ENCODE assay signal across 21 cellular contexts in genomic region chr20:64116541-64117423, GRCh38. TPM values are rescaled to one million over a fixed set of nuclear protein-coding genes. Genes with fewer than 3 reads are reported as not detected.
A peak's percentile ranks its signal among the peaks of the same experiment; 100 is the strongest.
DNase-seq lines count a peak whose midpoint lies in the region; ATAC-seq and TF ChIP-seq lines count a peak whose summit lies in the region.
"Had no signal": no experiment of that assay in that cellular context is flagged by ENCODE, and none has a peak within 500 bp of the region (broad histone marks: within the 10 kb centered on the region; RNA-seq: fewer than 3 reads in every experiment).

No MANE protein-coding gene starts in this region.

- H3K27ac ChIP-seq in left lung = no peak overlapping the region
- no peak overlapping the region for H3K27ac ChIP-seq in stomach
- H3K27ac ChIP-seq: tibial nerve had no signal

- intact Hi-C loops in left lung (cut with DNase I) = no loop called here
- intact Hi-C loops in stomach (cut with DNase I; ENCODE audit: low total_unique reads) = no loop called here

- WGBS in stomach, 5 donors = 68 to 79% (median 72%) methylated on average over 15 to 17 of the region's 17 CpGs

- no peak for ATAC-seq in activated CD8-positive, alpha-beta memory T cell treated with anti-CD3 and anti-CD28 coated beads, Interleukin-2, amount 10 ng/mL, durations not matched to agents 7 days and 5 days
- ATAC-seq in left lung (no peak), HG03565 (IDR thresholded peaks at IDR 0.05; ENCODE audit: unreplicated experiment) (no peak)
- ATAC-seq: stimulated activated naive B cell treated with anti-CD40 and anti-IgM and Interleukin-4, amounts not matched to agents 10 μg/mL and 1 μg/mL and 100 μg/mL, for 72 hours had no signal

- peaks cover 0 to 11% of the 10 kb centered on the region in 2 donors for H3K4me1 ChIP-seq in left lung
- H3K4me1 ChIP-seq in stomach = peaks cover 0 to 12% (median 10%) of the 10 kb centered on the region in 4 donors

- H3K27me3 Mint-ChIP-seq in activated naive CD4-positive, alpha-beta T cell treated with anti-CD3 and anti-CD28 coated beads, Interleukin-2, amount 10 ng/mL, durations not matched to agents 7 days and 5 days = peaks cover 33% of the 10 kb centered on the region
- H3K27me3 Mint-ChIP-seq in activated CD8-positive, alpha-beta memory T cell treated with anti-CD3 and anti-CD28 coated beads, Interleukin-2, amount 10 ng/mL, durations not matched to agents 7 days and 5 days = peaks cover 9% of the 10 kb centered on the region

- no peaks in the 10 kb centered on the region for H3K9me3 Mint-ChIP-seq in activated naive CD4-positive, alpha-beta T cell treated with anti-CD3 and anti-CD28 coated beads, Interleukin-2, amount 10 ng/mL, durations not matched to agents 7 days and 5 days
- no peaks in the 10 kb centered on the region for H3K9me3 Mint-ChIP-seq in activated CD8-positive, alpha-beta memory T cell treated with anti-CD3 and anti-CD28 coated beads, Interleukin-2, amount 10 ng/mL, durations not matched to agents 7 days and 5 days (ENCODE audit: low read depth)
- H3K9me3 Mint-ChIP-seq: activated CD4-positive, alpha-beta memory T cell treated with anti-CD3 and anti-CD28 coated beads for 36 hours; CD14-positive monocyte; stimulated activated naive B cell treated with anti-CD40 and anti-IgM and Interleukin-4, amounts not matched to agents 10 μg/mL and 1 μg/mL and 100 μg/mL, for 72 hours had no signal

- H3K4me1 Mint-ChIP-seq in activated naive CD4-positive, alpha-beta T cell treated with anti-CD3 and anti-CD28 coated beads, Interleukin-2, amount 10 ng/mL, durations not matched to agents 7 days and 5 days = peaks cover 9% of the 10 kb centered on the region
- peaks cover 10% of the 10 kb centered on the region for H3K4me1 Mint-ChIP-seq in activated CD8-positive, alpha-beta memory T cell treated with anti-CD3 and anti-CD28 coated beads, Interleukin-2, amount 10 ng/mL, durations not matched to agents 7 days and 5 days

- H3K27me3 ChIP-seq in left lung (peaks cover 0 to 11% of the 10 kb centered on the region in 2 donors), stomach (peaks cover 0 to 22% (median 11%) of the 10 kb centered on the region in 3 donors)

- no peaks in the 10 kb centered on the region for H3K36me3 ChIP-seq in left lung
- H3K36me3 ChIP-seq in stomach = no peaks in the 10 kb centered on the region
- H3K36me3 ChIP-seq: tibial nerve had no signal

- CTCF ChIA-PET in activated naive CD4-positive, alpha-beta T cell treated with anti-CD3 and anti-CD28 coated beads, Interleukin-2, amount 10 ng/mL, durations not matched to agents 7 days and 5 days (lab: Charles Lee) = interaction anchor here (0.8 to 7.4 kb wide), 2 partner anchors 34 to 59 kb away, joined by 3 to 75 read pairs; partner anchors contain the start of gene LKAAEAR1
- CTCF ChIA-PET in activated CD8-positive, alpha-beta memory T cell treated with anti-CD3 and anti-CD28 coated beads, Interleukin-2, amount 10 ng/mL, durations not matched to agents 7 days and 5 days (lab: Charles Lee) = interaction anchor here (1.3 to 1.4 kb wide), 2 partner anchors 33 to 36 kb away, joined by 3 to 4 read pairs; partner anchors contain the start of gene LKAAEAR1

- no peaks in the 10 kb centered on the region for H3K36me3 Mint-ChIP-seq in activated naive CD4-positive, alpha-beta T cell treated with anti-CD3 and anti-CD28 coated beads, Interleukin-2, amount 10 ng/mL, durations not matched to agents 7 days and 5 days
- H3K36me3 Mint-ChIP-seq in activated CD8-positive, alpha-beta memory T cell treated with anti-CD3 and anti-CD28 coated beads, Interleukin-2, amount 10 ng/mL, durations not matched to agents 7 days and 5 days = no peaks in the 10 kb centered on the region
- H3K36me3 Mint-ChIP-seq: activated CD4-positive, alpha-beta memory T cell treated with anti-CD3 and anti-CD28 coated beads for 36 hours; CD14-positive monocyte; stimulated activated naive B cell treated with anti-CD40 and anti-IgM and Interleukin-4, amounts not matched to agents 10 μg/mL and 1 μg/mL and 100 μg/mL, for 72 hours had no signal

- H3K4me3 Mint-ChIP-seq in activated naive CD4-positive, alpha-beta T cell treated with anti-CD3 and anti-CD28 coated beads, Interleukin-2, amount 10 ng/mL, durations not matched to agents 7 days and 5 days = no peak overlapping the region
- no peak overlapping the region for H3K4me3 Mint-ChIP-seq in activated CD8-positive, alpha-beta memory T cell treated with anti-CD3 and anti-CD28 coated beads, Interleukin-2, amount 10 ng/mL, durations not matched to agents 7 days and 5 days
- H3K4me3 Mint-ChIP-seq: activated CD4-positive, alpha-beta memory T cell treated with anti-CD3 and anti-CD28 coated beads for 36 hours; CD14-positive monocyte; stimulated activated naive B cell treated with anti-CD40 and anti-IgM and Interleukin-4, amounts not matched to agents 10 μg/mL and 1 μg/mL and 100 μg/mL, for 72 hours had no signal

- H3K27ac Mint-ChIP-seq in activated naive CD4-positive, alpha-beta T cell treated with anti-CD3 and anti-CD28 coated beads, Interleukin-2, amount 10 ng/mL, durations not matched to agents 7 days and 5 days = no peak overlapping the region
- no peak overlapping the region for H3K27ac Mint-ChIP-seq in activated CD8-positive, alpha-beta memory T cell treated with anti-CD3 and anti-CD28 coated beads, Interleukin-2, amount 10 ng/mL, durations not matched to agents 7 days and 5 days
- H3K27ac Mint-ChIP-seq: activated CD4-positive, alpha-beta memory T cell treated with anti-CD3 and anti-CD28 coated beads for 36 hours; stimulated activated naive B cell treated with anti-CD40 and anti-IgM and Interleukin-4, amounts not matched to agents 10 μg/mL and 1 μg/mL and 100 μg/mL, for 72 hours had no signal

- no peak for TF ChIP-seq POLR2A in stomach (IDR thresholded peaks at IDR 0.05)

- no peak for TF ChIP-seq CTCF in left lung (IDR thresholded peaks at IDR 0.05)
- TF ChIP-seq CTCF in stomach (IDR thresholded peaks at IDR 0.05) = no peak

- H3K9me3 ChIP-seq in left lung (no peaks in the 10 kb centered on the region), stomach (no peaks in the 10 kb centered on the region)
- H3K9me3 ChIP-seq: tibial nerve had no signal

- H3K4me3 ChIP-seq in left lung (no peak overlapping the region), stomach (no peak overlapping the region)
- H3K4me3 ChIP-seq: tibial nerve had no signal

- peak; percentile 14 for DNase-seq in activated naive CD4-positive, alpha-beta T cell treated with anti-CD3 and anti-CD28 coated beads, Interleukin-2, amount 10 ng/mL, durations not matched to agents 7 days and 5 days
- DNase-seq in activated naive CD4-positive, alpha-beta T cell treated with anti-CD3 and anti-CD28 coated beads, Interleukin-2, amount 50 U/mL, for 16 hours = no peak
- DNase-seq in activated CD8-positive, alpha-beta memory T cell treated with anti-CD3 and anti-CD28 coated beads, Interleukin-2, amount 10 ng/mL, durations not matched to agents 7 days and 5 days = peak; percentile 35
- DNase-seq in left lung (peak; percentile 22 to 63), stomach (peak; percentile 23), NCI-H146 treated with DMSO at 0.1 percent for 48 hours (lab: John Stamatoyannopoulos, UW; ENCODE audit: unreplicated experiment) (no peak), NCI-H345 treated with DMSO at 0.1 percent for 48 hours (lab: John Stamatoyannopoulos, UW; ENCODE audit: unreplicated experiment) (no peak)
- DNase-seq: activated CD4-positive, alpha-beta memory T cell treated with anti-CD3 and anti-CD28 coated beads for 36 hours; KBM-7; NCI-H1694; NCI-H2171 treated with DMSO at 0.1 percent for 48 hours; occipital lobe; SHP77; stimulated activated naive B cell treated with anti-CD40 and anti-IgM and Interleukin-4, amounts not matched to agents 10 μg/mL and 1 μg/mL and 100 μg/mL, for 72 hours; T-helper 1 cell had no signal

- TF ChIP-seq EP300 in stomach (IDR thresholded peaks at IDR 0.05) = no peak

RNA-seq across cellular contexts. Expression of gene NPBWR2, which starts 9.4 kb away (rescaled TPM):
- total RNA-seq in activated CD8-positive, alpha-beta memory T cell treated with anti-CD3 and anti-CD28 coated beads, Interleukin-2, amount 10 ng/mL, durations not matched to agents 7 days and 5 days = not detected
- total RNA-seq in left lung = not detected
- not detected for total RNA-seq in stomach
- not detected for polyA plus RNA-seq in stomach
- total RNA-seq: activated CD4-positive, alpha-beta memory T cell treated with anti-CD3 and anti-CD28 coated beads for 36 hours; bronchial epithelial cell; lung microvascular endothelial cell; occipital lobe; tibial nerve had no signal
- polyA plus RNA-seq: adipose tissue, CD14-positive monocyte had no signal

RNA-seq across cellular contexts. Expression of gene LKAAEAR1, which starts 32.6 kb away (rescaled TPM):
- not detected for total RNA-seq in activated CD8-positive, alpha-beta memory T cell treated with anti-CD3 and anti-CD28 coated beads, Interleukin-2, amount 10 ng/mL, durations not matched to agents 7 days and 5 days
- total RNA-seq in left lung (under 1 TPM in 1 of 2 donors, not detected in 1; 0.45 TPM), stomach (not detected)
- under 1 TPM in 1 of 3 donors, not detected in 2; 0.23 TPM for polyA plus RNA-seq in stomach
- total RNA-seq: activated CD4-positive, alpha-beta memory T cell treated with anti-CD3 and anti-CD28 coated beads for 36 hours; bronchial epithelial cell had no signal

RNA-seq across cellular contexts. Expression of gene OPRL1, which starts 36.9 kb away (rescaled TPM):
- under 1 TPM; 0.75 to 0.99 TPM for total RNA-seq in activated CD8-positive, alpha-beta memory T cell treated with anti-CD3 and anti-CD28 coated beads, Interleukin-2, amount 10 ng/mL, durations not matched to agents 7 days and 5 days
- 1 to 10 TPM; 1.8 to 2.0 TPM for total RNA-seq in left lung
- 1 to 10 TPM in 1 of 5 donors, under 1 TPM in 1, not detected in 3; 0.55 to 4.7 TPM for total RNA-seq in stomach
- polyA plus RNA-seq in stomach = under 1 TPM in 2 of 3 donors, not detected in 1; 0.18 to 0.25 TPM

RNA-seq across cellular contexts. Expression of gene RGS19, which starts 37.5 kb away (rescaled TPM):
- total RNA-seq in activated CD8-positive, alpha-beta memory T cell treated with anti-CD3 and anti-CD28 coated beads, Interleukin-2, amount 10 ng/mL, durations not matched to agents 7 days and 5 days = 100 to 1,000 TPM in 1 of 2 experiments, 10 to 100 TPM in 1; 84.5 to 119 TPM
- total RNA-seq in left lung (10 to 100 TPM; 23.4 to 63.9 TPM), stomach (10 to 100 TPM in 1 of 5 donors, 1 to 10 TPM in 1, not detected in 3; 3.1 to 10.1 TPM)
- 10 to 100 TPM in 2 of 3 donors, 1 to 10 TPM in 1; 8.1 to 17.2 (median 13.1) TPM for polyA plus RNA-seq in stomach

RNA-seq across cellular contexts. Expression of gene MYT1, which starts 47.5 kb away (rescaled TPM):
- total RNA-seq in activated CD8-positive, alpha-beta memory T cell treated with anti-CD3 and anti-CD28 coated beads, Interleukin-2, amount 10 ng/mL, durations not matched to agents 7 days and 5 days = not detected
- total RNA-seq in left lung (not detected), stomach (under 1 TPM in 1 of 5 donors, not detected in 4; 0.55 TPM)
- polyA plus RNA-seq in stomach = under 1 TPM in 2 of 3 donors, not detected in 1; 0.08 to 0.25 TPM
- total RNA-seq: activated CD4-positive, alpha-beta memory T cell treated with anti-CD3 and anti-CD28 coated beads for 36 hours; bronchial epithelial cell; tibial nerve had no signal
- polyA plus RNA-seq: CD14-positive monocyte had no signal

Comparison
In these comparisons a context has a peak if more than half of its experiments do, and no peak if none do; other contexts are left out.
1. DNase-seq: peak in activated naive CD4-positive, alpha-beta T cell treated with anti-CD3 and anti-CD28 coated beads, Interleukin-2, amount 10 ng/mL, durations not matched to agents 7 days and 5 days (single experiment), activated CD8-positive, alpha-beta memory T cell treated with anti-CD3 and anti-CD28 coated beads, Interleukin-2, amount 10 ng/mL, durations not matched to agents 7 days and 5 days (single experiment), left lung (2 of 2) and stomach (single experiment); none in activated naive CD4-positive, alpha-beta T cell treated with anti-CD3 and anti-CD28 coated beads, Interleukin-2, amount 50 U/mL, for 16 hours (single experiment), NCI-H146 treated with DMSO at 0.1 percent for 48 hours (single experiment) and NCI-H345 treated with DMSO at 0.1 percent for 48 hours (single experiment).